8 cellular contexts compared by ENCODE assay signal in the genomic region with DNA sequence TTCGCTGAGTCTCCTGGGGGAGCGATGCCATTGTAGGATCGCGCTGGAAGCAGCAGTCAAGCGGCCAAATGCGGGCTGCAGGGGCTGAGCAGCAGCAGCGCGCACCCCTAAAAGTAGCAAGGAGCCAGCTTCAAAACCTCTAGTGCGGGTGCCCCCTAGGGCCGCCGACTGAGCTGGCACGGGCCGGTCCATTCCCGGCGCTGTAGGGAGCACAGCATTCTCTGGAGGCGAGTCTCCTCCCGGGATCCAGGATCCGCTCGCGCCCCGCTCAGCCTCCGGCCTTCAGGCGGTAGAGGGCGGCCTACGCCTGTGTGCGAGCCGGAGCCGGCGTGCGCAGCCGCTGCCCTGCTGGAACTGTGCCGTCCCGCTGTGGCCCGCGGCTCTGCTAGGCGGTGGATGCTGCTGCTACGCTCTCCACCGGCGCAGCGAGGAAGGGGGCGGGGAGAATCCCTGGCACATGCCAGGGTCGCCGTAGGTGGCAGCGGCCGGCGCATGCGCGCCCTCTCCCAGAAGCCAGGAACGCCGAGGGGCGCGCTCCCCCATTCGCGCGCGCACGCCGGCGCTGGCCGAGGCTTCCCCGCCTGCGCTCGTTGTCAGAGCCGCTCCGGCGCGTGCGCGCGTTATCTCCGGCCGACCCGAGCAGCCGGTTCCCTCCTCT. TPM values are rescaled to one million over a fixed set of nuclear protein-coding genes. Genes with fewer than 3 reads are reported as not detected.
DNase-seq lines count a peak whose midpoint lies in the region; TF ChIP-seq lines count a peak whose summit lies in the region.

Gene FUT8 (plus strand): TSS at position 542 of the 658 bp plus-strand sequence. CDS start 148,834 bp downstream, outside the sequence.

- H3K9ac ChIP-seq in GM23248, result peak within 1 kb of the TSS; percentile 92

- peaks cover 45% of the 10 kb centered on the region for H3K79me2 ChIP-seq in GM23248 (ENCODE audit: insufficient read depth)

- WGBS in GM23248 (ENCODE audit: low coverage in 1 of 2, low lambda C conversion rate in 2 of 2, missing lambda C conversion rate in 2 of 2), 2 experiments, result 1 to 3% methylated on average over 37 to 73 of the region's 74 CpGs
- 0% methylated on average over 27 of the region's 74 CpGs; no CpG with 5 or more reads in 1 of the 2 donors for WGBS in esophagus squamous epithelium, 2 donors

- peak within 1 kb of the TSS; percentile 86 for H3K4me2 ChIP-seq in GM23248 (ENCODE audit: unreplicated experiment)

- DNase-seq in EH (ENCODE audit: low read depth) (peak; percentile 97), GM23248 (peak; percentile 98), Kasumi-1 (lab: John Stamatoyannopoulos, UW) (peak; percentile 83 to 84), RKO (ENCODE audit: low spot score) (peak; percentile 95), activated T-helper 1 cell treated with Interleukin-2 at 50 U/mL for 16 hours (ENCODE audit: low read depth) (peak; percentile 95), esophagus squamous epithelium (lab: John Stamatoyannopoulos, UW) (peak; percentile 59), myocyte (ENCODE audit: low read depth) (peak; percentile 97)
- DNase-seq in stimulated activated CD8-positive, alpha-beta memory T cell treated with anti-CD3 and anti-CD28 coated beads, Interleukin-7, amount 100 ng/mL, for 48 hours (ENCODE audit: extremely low read depth in 1 of 2, low read depth in 1 of 2), result peak; percentile 92 to 95

- intact Hi-C loops in esophagus squamous epithelium (cut with DNase I), result loop anchor here (5.0 kb wide), 1 partner anchor 185 kb away; no protein-coding TSS in a partner anchor

- TF ChIP-seq POLR2A in esophagus squamous epithelium (IDR thresholded peaks at IDR 0.05), result peak in 2 of 4 donors; percentile 70 to 89

- peak within 1 kb of the TSS; percentile 89 for H3K27ac ChIP-seq in GM23248
- H3K27ac ChIP-seq in esophagus squamous epithelium, result peak within 1 kb of the TSS; percentile 86 to 97 (median 94)

- no peaks in the 10 kb centered on the region for H3K9me3 ChIP-seq in GM23248 (ENCODE audit: low read depth)
- H3K9me3 ChIP-seq in esophagus squamous epithelium, result no peaks in the 10 kb centered on the region

- in situ Hi-C loops in GM23248 (cut with MboI), result loop anchor here (25.0 kb wide), 1 partner anchor 650 kb away; no protein-coding TSS in a partner anchor

- H3K4me1 ChIP-seq in GM23248 (ENCODE audit: insufficient read depth), result peaks cover 12% of the 10 kb centered on the region
- peaks cover 6 to 30% (median 7%) of the 10 kb centered on the region in 3 donors for H3K4me1 ChIP-seq in esophagus squamous epithelium

- H3F3A ChIP-seq in GM23248 (ENCODE audit: insufficient read depth), result peaks cover 20% of the 10 kb centered on the region

- H3K36me3 ChIP-seq in GM23248 (ENCODE audit: low read depth) (no peaks in the 10 kb centered on the region), esophagus squamous epithelium (no peaks in the 10 kb centered on the region)

- H3K9me2 ChIP-seq in GM23248 (ENCODE audit: insufficient read depth), result no peaks in the 10 kb centered on the region

- no peaks in the 10 kb centered on the region for H3K27me3 ChIP-seq in GM23248 (replicated peaks; ENCODE audit: insufficient read depth)
- no peaks in the 10 kb centered on the region for H3K27me3 ChIP-seq in esophagus squamous epithelium

- H2AFZ ChIP-seq in GM23248, result peak within 1 kb of the TSS; percentile 87

- H3K4me3 ChIP-seq in GM23248 (peak within 1 kb of the TSS; percentile 97), esophagus squamous epithelium (peak within 1 kb of the TSS; percentile 74 to 87 (median 82))

- no peaks in the 10 kb centered on the region for H4K20me1 ChIP-seq in GM23248 (ENCODE audit: insufficient read depth)

- TF ChIP-seq CTCF in esophagus squamous epithelium (IDR thresholded peaks at IDR 0.05), result peak in 5 of 6 experiments; percentile 41 to 70 (median 57)

RNA-seq across cellular contexts. Expression of gene FUT8, which starts in this region (rescaled TPM):
- total RNA-seq in GM23248 (2014; rRNA removed; shearing (Covaris generic)), result 60.6 and 83.7 TPM in 2 replicates
- 40.0 and 45.9 TPM in 2 replicates for polyA plus RNA-seq in GM23248 (2016; fragmentation: Nextera tagmentation; extraction: Ambion mirVana)
- total RNA-seq in esophagus squamous epithelium, result 10 to 100 TPM in 2 of 4 donors, 1 to 10 TPM in 2; 5.5 to 25.4 (median 8.8) TPM
- total RNA-seq in myocyte, result 22.2 and 42.6 TPM in 2 replicates
- polyA plus RNA-seq in myocyte (2012), result 9.1 TPM

Comparison
In these comparisons a context has a peak if more than half of its experiments do, and no peak if none do; other contexts are left out.
1. Peak in every context shown above with its lines: DNase-seq, H3K4me3 ChIP-seq and H3K27ac ChIP-seq.